Comparison of ENCODE assay signal across 10 cellular contexts in the genomic region with DNA sequence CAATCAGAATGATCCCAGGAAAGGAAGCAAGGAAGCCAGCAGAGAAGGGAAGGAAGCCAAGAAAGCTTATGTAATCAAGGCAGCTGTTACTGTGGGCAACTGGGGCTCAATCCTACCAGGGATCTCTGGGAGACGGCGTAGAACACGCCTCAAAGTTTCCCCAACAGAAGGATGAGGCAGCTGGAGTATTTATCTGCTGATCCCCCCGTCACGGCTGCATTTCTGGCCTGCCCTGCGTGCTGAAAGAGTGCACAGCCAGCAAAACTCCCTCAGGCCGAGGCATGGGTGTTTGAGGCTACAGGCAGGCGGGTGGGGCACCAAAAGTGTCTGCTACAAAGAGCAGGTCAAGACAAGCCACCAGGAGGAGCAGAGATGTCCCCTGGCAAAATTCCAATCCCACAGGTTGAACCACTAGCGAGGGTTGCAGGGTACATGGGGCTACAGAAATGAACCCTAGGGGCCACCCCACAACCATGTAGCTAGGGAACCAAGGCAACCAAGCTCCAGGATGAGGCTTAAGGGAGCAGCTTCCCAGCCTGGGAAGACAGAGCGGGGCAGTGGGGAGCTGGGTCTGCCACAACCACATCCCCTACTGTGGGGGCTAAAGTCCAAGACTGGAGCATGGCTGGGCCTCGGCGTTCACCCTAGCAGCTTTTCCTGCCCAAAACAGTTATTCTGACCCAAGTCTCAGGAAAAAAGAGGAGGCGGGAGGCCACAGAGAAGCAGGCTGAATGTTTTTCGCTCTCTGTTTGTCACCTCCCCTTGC.
A peak's percentile ranks its signal among the peaks of the same experiment; 100 is the strongest.
DNase-seq lines count a peak whose midpoint lies in the region; ATAC-seq and TF ChIP-seq lines count a peak whose summit lies in the region.
"Had no signal": no experiment of that assay in that cellular context is flagged by ENCODE, and none has a peak within 500 bp of the region (broad histone marks: within the 10 kb centered on the region; RNA-seq: fewer than 3 reads in every experiment).

No MANE protein-coding gene starts in this region.

- no peak overlapping the region for H2BK120ac ChIP-seq in trophoblast cell (ENCODE audit: insufficient read depth, low read length, poor library complexity)

- ATAC-seq in PC-3 = no peak
- no peak for ATAC-seq in stimulated activated effector memory CD8-positive, alpha-beta T cell treated with anti-CD3 and anti-CD28 coated beads, Interleukin-12 subunit alpha, Interleukin-12 subunit beta, amount 100 ng/mL, for 72 hours
- ATAC-seq: T-cell had no signal

- H2AFZ ChIP-seq in trophoblast cell (ENCODE audit: insufficient read depth, low read length, poor library complexity) (no peak overlapping the region), PC-3 (ENCODE audit: low read length) (no peak overlapping the region)

- H3K36me3 ChIP-seq in trophoblast cell (ENCODE audit: control insufficient read depth in 1 of 2, insufficient read depth in 2 of 2, low read length in 2 of 2) = no peaks in the 10 kb centered on the region
- H3K36me3 ChIP-seq in PC-3 (ENCODE audit: low read depth, low read length) = no peaks in the 10 kb centered on the region

- H3K27ac Mint-ChIP-seq in stimulated activated effector memory CD8-positive, alpha-beta T cell treated with anti-CD3 and anti-CD28 coated beads, Interleukin-12 subunit alpha, Interleukin-12 subunit beta, amount 100 ng/mL, for 72 hours = no peak overlapping the region
- H3K27ac Mint-ChIP-seq: T-cell had no signal

- H3K79me2 ChIP-seq in trophoblast cell (ENCODE audit: control insufficient read depth, insufficient read depth, low read length, poor library complexity) (no peaks in the 10 kb centered on the region), PC-3 (ENCODE audit: low read length) (no peaks in the 10 kb centered on the region)

- POLR2A ChIA-PET in PC-3 (lab: Charles Lee; ENCODE audit: unreplicated experiment) = no interaction called here

- peak overlapping the region; percentile 37 for H3K27ac ChIP-seq in epithelial cell of prostate
- no peak overlapping the region for H3K27ac ChIP-seq in trophoblast cell (ENCODE audit: low read depth, low read length)
- no peak overlapping the region for H3K27ac ChIP-seq in PC-3 (ENCODE audit: low read length)
- no peak overlapping the region for H3K27ac ChIP-seq in caudate nucleus (ENCODE audit: low read depth, low read length)

- H3K14ac ChIP-seq in trophoblast cell (ENCODE audit: low read length) = no peak overlapping the region

- no peak overlapping the region for H3K18ac ChIP-seq in trophoblast cell (ENCODE audit: low read length)

- no peak overlapping the region for H3K4ac ChIP-seq in trophoblast cell (ENCODE audit: low read depth, low read length)

- H4K8ac ChIP-seq in trophoblast cell (ENCODE audit: low read depth, low read length) = peak overlapping the region; percentile 28

- H3K23ac ChIP-seq in trophoblast cell (ENCODE audit: low read length) = no peak overlapping the region

- no peaks in the 10 kb centered on the region for H3K9me2 ChIP-seq in PC-3 (replicated peaks; ENCODE audit: low read length)

- no peak overlapping the region for H3K4me3 Mint-ChIP-seq in stimulated activated effector memory CD8-positive, alpha-beta T cell treated with anti-CD3 and anti-CD28 coated beads, Interleukin-12 subunit alpha, Interleukin-12 subunit beta, amount 100 ng/mL, for 72 hours
- H3K4me3 Mint-ChIP-seq: T-cell had no signal

- TF ChIP-seq CTCF in PC-3 (conservative IDR thresholded peaks at IDR 0.05; ENCODE audit: low read depth, low read length) = no peak

- H3K27me3 ChIP-seq in trophoblast cell (ENCODE audit: insufficient read depth, low read length) (no peaks in the 10 kb centered on the region), PC-3 (ENCODE audit: low read length) (no peaks in the 10 kb centered on the region)

- no peaks in the 10 kb centered on the region for H3K9me3 Mint-ChIP-seq in stimulated activated effector memory CD8-positive, alpha-beta T cell treated with anti-CD3 and anti-CD28 coated beads, Interleukin-12 subunit alpha, Interleukin-12 subunit beta, amount 100 ng/mL, for 72 hours

- no peak overlapping the region for H2BK5ac ChIP-seq in trophoblast cell (ENCODE audit: low read depth, low read length, poor library complexity)

- no peak overlapping the region for H3K4me2 ChIP-seq in trophoblast cell (ENCODE audit: low read length)
- no peak overlapping the region for H3K4me2 ChIP-seq in PC-3 (ENCODE audit: low read length)

- WGBS in trophoblast cell (ENCODE audit: extremely low coverage, insufficient coverage, insufficient read length) = no CpG with 5 or more reads among the region's 14 CpGs

- intact Hi-C loops in PC-3 (cut with micrococcal nuclease) = no loop called here

- peaks cover 13 to 16% of the 10 kb centered on the region in 2 experiments for H3K4me1 ChIP-seq in trophoblast cell (ENCODE audit: control insufficient read depth in 1 of 2, insufficient read depth in 2 of 2, low read length in 2 of 2)
- H3K4me1 ChIP-seq in PC-3 (ENCODE audit: insufficient read depth, low read length) = no peaks in the 10 kb centered on the region

- no TSS peak for BruUV-seq in PC-3 (replicated peaks; lab: Mats Ljungman, UMichigan)

- peak overlapping the region; percentile 4 for H4K91ac ChIP-seq in trophoblast cell (ENCODE audit: low read depth, low read length)

- H3K36me3 Mint-ChIP-seq in stimulated activated effector memory CD8-positive, alpha-beta T cell treated with anti-CD3 and anti-CD28 coated beads, Interleukin-12 subunit alpha, Interleukin-12 subunit beta, amount 100 ng/mL, for 72 hours = no peaks in the 10 kb centered on the region
- H3K36me3 Mint-ChIP-seq: T-cell had no signal

- no peaks in the 10 kb centered on the region for H3F3A ChIP-seq in PC-3 (ENCODE audit: low read length, unreplicated experiment)

- peak overlapping the region; percentile 76 for H2BK12ac ChIP-seq in trophoblast cell (ENCODE audit: low read length)

- no peak overlapping the region for H2AK5ac ChIP-seq in trophoblast cell (ENCODE audit: low read length)

- H3K4me3 ChIP-seq in trophoblast cell (ENCODE audit: low read depth, low read length) (no peak overlapping the region), PC-3 (ENCODE audit: low read length) (no peak overlapping the region)

- H3K79me1 ChIP-seq in trophoblast cell (ENCODE audit: low read length) = peaks cover 4% of the 10 kb centered on the region

- H4K20me1 ChIP-seq in PC-3 (ENCODE audit: low read length) = no peaks in the 10 kb centered on the region

- no peak overlapping the region for H3K9ac ChIP-seq in trophoblast cell (ENCODE audit: low read length)
- H3K9ac ChIP-seq in PC-3 (ENCODE audit: low read length) = no peak overlapping the region

- no peaks in the 10 kb centered on the region for H3K9me3 ChIP-seq in trophoblast cell (ENCODE audit: insufficient read depth, low read depth, low read length)
- H3K9me3 ChIP-seq in PC-3 (ENCODE audit: low read length) = no peaks in the 10 kb centered on the region

- CTCF ChIA-PET in PC-3 (lab: Charles Lee) = no interaction called here

- H4K12ac ChIP-seq in trophoblast cell (ENCODE audit: low read depth, low read length) = no peak overlapping the region

- DNase-seq in GM04503 (ENCODE audit: low read depth) (peak; percentile 25), NCI-H446 treated with DMSO at 0.1 percent for 48 hours (lab: John Stamatoyannopoulos, UW) (peak; percentile 38), epithelial cell of prostate (ENCODE audit: low read depth, low spot score) (no peak), trophoblast cell (no peak), PC-3 (no peak), caudate nucleus (lab: John Stamatoyannopoulos, UW) (no peak)
- no peak for DNase-seq in stimulated activated effector memory CD8-positive, alpha-beta T cell treated with anti-CD3 and anti-CD28 coated beads, Interleukin-12 subunit alpha, Interleukin-12 subunit beta, amount 100 ng/mL, for 72 hours (ENCODE audit: low spot score in 2 of 2)
- DNase-seq: cerebellar nuclear complex, NCI-H2107, T-cell had no signal

- H3K4me1 Mint-ChIP-seq in stimulated activated effector memory CD8-positive, alpha-beta T cell treated with anti-CD3 and anti-CD28 coated beads, Interleukin-12 subunit alpha, Interleukin-12 subunit beta, amount 100 ng/mL, for 72 hours = peaks cover 19% of the 10 kb centered on the region

Comparison
In these comparisons a context has a peak if more than half of its experiments do, and no peak if none do; other contexts are left out.
1. DNase-seq: peak in GM04503 (single experiment) and NCI-H446 treated with DMSO at 0.1 percent for 48 hours (single experiment); none in epithelial cell of prostate (single experiment), trophoblast cell (0 of 2), PC-3 (single experiment), caudate nucleus (0 of 61) and stimulated activated effector memory CD8-positive, alpha-beta T cell treated with anti-CD3 and anti-CD28 coated beads, Interleukin-12 subunit alpha, Interleukin-12 subunit beta, amount 100 ng/mL, for 72 hours (0 of 2).